ENCODE assay signal across 10 cellular contexts in genomic region chr6:123802351-123802696, GRCh38. TPM values are rescaled to one million over a fixed set of nuclear protein-coding genes. Genes with fewer than 3 reads are reported as not detected.
DNase-seq lines count a peak whose midpoint lies in the region; ATAC-seq and TF ChIP-seq lines count a peak whose summit lies in the region.
"Had no signal": no experiment of that assay in that cellular context is flagged by ENCODE, and none has a peak within 500 bp of the region (broad histone marks: within the 10 kb centered on the region; RNA-seq: fewer than 3 reads in every experiment).

No MANE protein-coding gene starts in this region.

- no peak overlapping the region for H3K27ac Mint-ChIP-seq in mesothelial cell of epicardium

- TF ChIP-seq CTCF in DND-41 (IDR thresholded peaks at IDR 0.05; ENCODE audit: borderline replicate concordance, extremely low read depth, low read length, poor library complexity, severe bottlenecking), result no peak
- no peak for TF ChIP-seq CTCF in mesothelial cell of epicardium (IDR thresholded peaks at IDR 0.05; ENCODE audit: unreplicated experiment)

- H3K27me3 Mint-ChIP-seq in mesothelial cell of epicardium (ENCODE audit: low read depth), result peaks cover 91% of the 10 kb centered on the region

- peak overlapping the region; percentile 81 for H3K4me3 Mint-ChIP-seq in mesothelial cell of epicardium

- no peaks in the 10 kb centered on the region for H3K36me3 ChIP-seq in DND-41 (ENCODE audit: insufficient read depth, low read length)
- H3K36me3 ChIP-seq: cardiac muscle cell had no signal

- no peak overlapping the region for H3K4me3 ChIP-seq in DND-41 (ENCODE audit: low read depth in 1 of 2, low read length in 2 of 2)

- ATAC-seq in DND-41 (ENCODE audit: insufficient read depth, low read depth) (peak; percentile 56; the same call in 2 of the 3 replicates), GM21723 (IDR thresholded peaks at IDR 0.05; ENCODE audit: unreplicated experiment) (peak; percentile 30), left colon (no peak), GM21737 (IDR thresholded peaks at IDR 0.05; ENCODE audit: unreplicated experiment) (no peak)

- H3K9ac ChIP-seq in DND-41 (ENCODE audit: low read depth, low read length), result no peak overlapping the region

- no peak overlapping the region for H3K4me2 ChIP-seq in DND-41 (ENCODE audit: insufficient read depth, low read length)

- no peaks in the 10 kb centered on the region for H3K9me3 ChIP-seq in DND-41 (ENCODE audit: insufficient read depth, low read length, severe bottlenecking)

- peaks cover 11% of the 10 kb centered on the region for H3K4me1 Mint-ChIP-seq in mesothelial cell of epicardium

- DNase-seq in DND-41 (no peak), NCI-H460 (ENCODE audit: extremely low read depth, low read depth) (peak; percentile 84), mesothelial cell of epicardium (ENCODE audit: low spot score in 2 of 2, unreplicated experiment in 2 of 2) (no peak), NCI-H510A treated with DMSO at 0.1 percent for 48 hours (lab: John Stamatoyannopoulos, UW) (no peak), left colon (no peak), cerebellum (ENCODE audit: low spot score) (no peak)

- no peaks in the 10 kb centered on the region for H3K79me2 ChIP-seq in DND-41 (ENCODE audit: insufficient read depth, low read length)

- no peak overlapping the region for H2AFZ ChIP-seq in DND-41 (ENCODE audit: low read depth, low read length)

- no peaks in the 10 kb centered on the region for H3K36me3 Mint-ChIP-seq in mesothelial cell of epicardium

- H3K9me3 Mint-ChIP-seq in mesothelial cell of epicardium, result no peaks in the 10 kb centered on the region

- H3K27ac ChIP-seq in DND-41 (ENCODE audit: low read length), result no peak overlapping the region
- H3K27ac ChIP-seq: cardiac muscle cell, skin epidermis had no signal

- H3K4me1 ChIP-seq in DND-41 (ENCODE audit: insufficient read depth, low read length), result no peaks in the 10 kb centered on the region

- no peaks in the 10 kb centered on the region for H4K20me1 ChIP-seq in DND-41 (ENCODE audit: insufficient read depth, low read length)

- H3K27me3 ChIP-seq in DND-41 (ENCODE audit: insufficient read depth, low read length, poor library complexity), result peaks cover 2% of the 10 kb centered on the region

- intact Hi-C loops in left colon (cut with DNase I, micrococcal nuclease), result loop anchor here in 1 of 2 donors (10.0 kb wide), 1 partner anchor 1052 kb away; no protein-coding TSS in a partner anchor

RNA-seq across cellular contexts. Expression of gene NKAIN2, which starts 1.3 kb away (rescaled TPM):
- total RNA-seq in NCI-H460 (2014; rRNA removed; shearing (Covaris generic)), result 3.7 and 4.0 TPM in 2 replicates
- 0.92 and 2.5 TPM in 2 replicates for polyA plus RNA-seq in NCI-H460 (2014; cell fraction: nucleus; rRNA removed)
- total RNA-seq in mesothelial cell of epicardium (0.13 to 1.6 TPM (median 0.20 TPM) in 3 replicates), left colon (under 1 TPM; 0.12 to 0.14 TPM), cerebellum (36.6 TPM)
- total RNA-seq: cardiac muscle cell had no signal

Comparison
In these comparisons a context has a peak if more than half of its experiments do, and no peak if none do; other contexts are left out.
1. ATAC-seq: peak in DND-41 (single experiment) and GM21723 (single experiment); none in left colon (single experiment) and GM21737 (single experiment).